ENCODE assay signal across 8 cellular contexts in the genomic region with DNA sequence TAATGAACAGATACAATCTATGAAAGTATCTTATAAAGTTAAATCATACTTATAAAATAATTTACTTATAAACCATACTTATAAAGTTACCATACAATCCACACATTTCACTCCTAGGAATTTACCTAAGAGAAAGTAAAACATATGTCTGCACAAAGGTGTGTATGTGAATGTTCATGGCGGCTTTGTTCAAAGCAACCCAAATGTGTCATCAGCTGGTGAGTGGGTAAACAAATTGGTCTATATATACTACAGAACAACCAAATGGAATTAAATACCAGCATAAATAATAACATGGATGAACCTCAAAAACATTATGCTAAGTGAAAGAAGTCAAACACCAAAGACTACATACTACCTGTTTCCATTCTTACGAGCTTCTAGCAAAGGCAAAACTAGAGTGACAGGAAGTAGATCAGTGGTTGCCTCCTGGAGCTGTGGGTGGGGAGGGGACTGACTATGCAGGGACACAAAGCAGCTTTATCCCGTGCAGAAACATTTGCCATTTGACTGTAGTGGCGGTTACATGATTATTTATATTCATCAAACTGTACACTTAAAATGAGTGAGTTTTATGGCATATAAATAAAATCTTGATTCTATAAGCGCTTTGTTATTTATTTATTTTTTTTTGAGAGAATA. TPM values are rescaled to one million over a fixed set of nuclear protein-coding genes. Genes with fewer than 3 reads are reported as not detected.
DNase-seq lines count a peak whose midpoint lies in the region; ATAC-seq, FAIRE-seq and TF ChIP-seq lines count a peak whose summit lies in the region.

No MANE protein-coding gene starts in this region.

- H3K4me2 ChIP-seq in K562 (ENCODE audit: insufficient read depth, low read length) (no peak overlapping the region), smooth muscle cell (no peak overlapping the region)

- no peak for TF ChIP-seq CTCF in K562 (IDR thresholded peaks at IDR 0.05 in 2 of 3, conservative IDR thresholded peaks at IDR 0.05 in 1 of 3; ENCODE audit: insufficient read depth in 2 of 3, low read depth in 1 of 3, low read length in 3 of 3)
- no peak for TF ChIP-seq CTCF in smooth muscle cell (IDR thresholded peaks at IDR 0.05; ENCODE audit: borderline replicate concordance, insufficient read depth, poor library complexity, severe bottlenecking)

- H4K20me1 ChIP-seq in K562 (replicated peaks; ENCODE audit: control insufficient read depth, insufficient read depth, low read length) (no peaks in the 10 kb centered on the region), smooth muscle cell (ENCODE audit: low read depth) (no peaks in the 10 kb centered on the region)

- H3K27ac ChIP-seq in K562 (ENCODE audit: extremely low read depth, low read depth, low read length) (no peak overlapping the region), smooth muscle cell (ENCODE audit: low read depth) (no peak overlapping the region)

- POLR2A ChIA-PET in K562 (lab: Yijun Ruan, JAX) = interaction anchor here (0.6 to 1.4 kb wide), 3 partner anchors 8 to 13 kb away, joined by 3 to 4 read pairs (median 3); no protein-coding TSS in a partner anchor

- H3K27me3 ChIP-seq in K562 (ENCODE audit: control insufficient read depth in 2 of 2, insufficient read depth in 2 of 2, low read length in 2 of 2) (no peaks in the 10 kb centered on the region), smooth muscle cell (ENCODE audit: low read depth) (no peaks in the 10 kb centered on the region)

- ATAC-seq in GM18868 (IDR thresholded peaks at IDR 0.05; ENCODE audit: unreplicated experiment) = peak; percentile 28
- peak; percentile 28; the same call in 2 of the 3 replicates for ATAC-seq in K562
- ATAC-seq in HG03342 (IDR thresholded peaks at IDR 0.05; ENCODE audit: unreplicated experiment) = no peak

- H2AFZ ChIP-seq in K562 (ENCODE audit: low read depth, low read length) (peak overlapping the region; percentile 56), smooth muscle cell (ENCODE audit: low read depth) (no peak overlapping the region)

- DNase-seq in SW480 (ENCODE audit: low spot score) (peak; percentile 27), K562 (ENCODE audit: extremely low read depth in 1 of 4, low spot score in 3 of 4) (no peak), smooth muscle cell (lab: John Stamatoyannopoulos, UW; ENCODE audit: unreplicated experiment) (no peak), NCI-H748 (lab: John Stamatoyannopoulos, UW; ENCODE audit: unreplicated experiment) (no peak), NCI-H345 (lab: John Stamatoyannopoulos, UW) (no peak)
- DNase-seq in stimulated activated naive CD4-positive, alpha-beta T cell (lab: John Stamatoyannopoulos, UW) = peak in 5 of 6 experiments; percentile 13 to 71 (median 52)

- CTCF ChIA-PET in K562 (lab: Yijun Ruan, JAX; ENCODE audit: low intra/inter-chr PET ratio) = interaction anchor here (1.2 kb wide), 1 partner anchor 21 kb away, joined by 3 read pairs; no protein-coding TSS in a partner anchor

- BruUV-seq in K562 (replicated peaks; lab: Mats Ljungman, UMichigan) = no TSS peak

- no peaks in the 10 kb centered on the region for H3K9me1 ChIP-seq in K562 (ENCODE audit: control insufficient read depth, insufficient read depth, low read length)

- H3K79me2 ChIP-seq in K562 (ENCODE audit: control insufficient read depth, insufficient read depth, low read length) = no peaks in the 10 kb centered on the region
- H3K79me2 ChIP-seq in smooth muscle cell (ENCODE audit: low read depth) = no peaks in the 10 kb centered on the region

- no peak for TF ChIP-seq POLR2A in K562 (conservative IDR thresholded peaks at IDR 0.05)

- peaks cover 11% of the 10 kb centered on the region for H3F3A ChIP-seq in smooth muscle cell (ENCODE audit: low read depth)

- WGBS in K562 (ENCODE audit: insufficient coverage, low coverage, missing lambda C conversion rate) = 31% methylated on average over 5 of the region's 5 CpGs
- WGBS in smooth muscle cell (ENCODE audit: low lambda C conversion rate) = 75% methylated on average over 5 of the region's 5 CpGs

- FAIRE-seq in K562 (lab: Jason Lieb, UNC) = no peak

- H3K9ac ChIP-seq in K562 (ENCODE audit: insufficient read depth in 1 of 2, low read depth in 2 of 2, low read length in 2 of 2) (no peak overlapping the region), smooth muscle cell (ENCODE audit: low read depth) (no peak overlapping the region)

- intact Hi-C loops in K562 (cut with micrococcal nuclease) = no loop called here

- H3K9me3 ChIP-seq in K562 (replicated peaks; ENCODE audit: control insufficient read depth, insufficient read depth, low read depth, low read length) (no peaks in the 10 kb centered on the region), smooth muscle cell (replicated peaks; ENCODE audit: low read depth) (no peaks in the 10 kb centered on the region)

- no peak for TF ChIP-seq EP300 in K562 (IDR thresholded peaks at IDR 0.05; ENCODE audit: low read length)

- TF ChIP-seq RAD21 in K562 (CRISPR knock-in tag; conservative IDR thresholded peaks at IDR 0.05 in 1 of 2, IDR thresholded peaks at IDR 0.05 in 1 of 2) = no peak

- H3K36me3 ChIP-seq in K562 (ENCODE audit: control insufficient read depth, insufficient read depth, low read length) = no peaks in the 10 kb centered on the region
- no peaks in the 10 kb centered on the region for H3K36me3 ChIP-seq in smooth muscle cell (ENCODE audit: low read depth)

- in situ Hi-C loops in K562 (cut with MboI) = no loop called here

- H3K4me1 ChIP-seq in K562 (replicated peaks in 1 of 2; ENCODE audit: control insufficient read depth in 2 of 2, insufficient read depth in 2 of 2, low read length in 2 of 2) (peaks cover 24 to 32% of the 10 kb centered on the region in 2 experiments; a peak in 4 of 5 replicates), smooth muscle cell (ENCODE audit: low read depth) (peaks cover 13% of the 10 kb centered on the region)

- no peak overlapping the region for H3K4me3 ChIP-seq in K562
- no peak overlapping the region for H3K4me3 ChIP-seq in smooth muscle cell

TF ChIP-seq in K562, 482 proteins besides CTCF, POLR2A, EP300 and RAD21:
- TF ChIP-seq, protein P1, sequence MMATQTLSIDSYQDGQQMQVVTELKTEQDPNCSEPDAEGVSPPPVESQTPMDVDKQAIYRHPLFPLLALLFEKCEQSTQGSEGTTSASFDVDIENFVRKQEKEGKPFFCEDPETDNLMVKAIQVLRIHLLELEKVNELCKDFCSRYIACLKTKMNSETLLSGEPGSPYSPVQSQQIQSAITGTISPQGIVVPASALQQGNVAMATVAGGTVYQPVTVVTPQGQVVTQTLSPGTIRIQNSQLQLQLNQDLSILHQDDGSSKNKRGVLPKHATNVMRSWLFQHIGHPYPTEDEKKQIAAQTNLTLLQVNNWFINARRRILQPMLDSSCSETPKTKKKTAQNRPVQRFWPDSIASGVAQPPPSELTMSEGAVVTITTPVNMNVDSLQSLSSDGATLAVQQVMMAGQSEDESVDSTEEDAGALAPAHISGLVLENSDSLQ (IDR thresholded peaks at IDR 0.05) = peak; percentile 53
- no peak for TF ChIP-seq POLR3A (IDR thresholded peaks at IDR 0.05; ENCODE audit: borderline replicate concordance, extremely low read depth, insufficient read depth, insufficient read length)

RNA-seq across cellular contexts. Expression of a gene that starts 10.6 kb away (rescaled TPM):
- 2.6 and 5.9 TPM in 2 replicates for total RNA-seq in K562 (2011; cell fraction: chromatin; rRNA removed; ENCODE audit: low replicate concordance)
- 3.0 and 4.3 TPM in 2 replicates for total RNA-seq in K562 (2011; cell fraction: nucleolus; rRNA removed)
- 2.1 and 2.3 TPM in 2 replicates for total RNA-seq in K562 (2011; cell fraction: nucleoplasm; rRNA removed)
- total RNA-seq in K562 (2014; rRNA removed) (not detected in 2 replicates), K562 (2014; rRNA removed; fragmentation: Illumina TruSeq; extraction: Trizol) (0.04 TPM in 1 of 2 replicates, not detected in the other), K562 (2015; rRNA removed; fragmentation: Illumina TruSeq; extraction: Trizol) (0.04 TPM in 1 of 2 replicates, not detected in the other), K562 (2021) (0.38 and 0.47 TPM in 2 replicates), smooth muscle cell (5.4 and 5.9 TPM in 2 replicates)
- polyA plus RNA-seq in K562 (2011; rRNA removed) (0.37 and 1.1 TPM in 2 replicates), K562 (2014; fragmentation: Illumina TruSeq; extraction: Trizol) (0.06 and 0.12 TPM in 2 replicates), K562 (2014; fragmentation: Nextera tagmentation; extraction: Ambion mirVana) (under 1 TPM in 1 of 2 experiments, not detected in 1; 0.01 TPM), K562 (2014; rRNA removed) (0.01 and 0.03 TPM in 2 replicates), smooth muscle cell (2.9 and 4.6 TPM in 2 replicates)
- 0.29 and 1.3 TPM in 2 replicates for polyA plus RNA-seq in K562 (2011; cell fraction: cytosol; rRNA removed)
- 0.18 and 1.4 TPM in 2 replicates for polyA plus RNA-seq in K562 (2011; cell fraction: nucleus; rRNA removed)
- polyA plus RNA-seq in K562 (2012) = 0.13 and 0.18 TPM in 2 replicates
- polyA minus RNA-seq in K562 (2011; rRNA and poly(A)+ RNA removed) = 1.3 and 3.1 TPM in 2 replicates
- polyA minus RNA-seq in K562 (2011; cell fraction: cytosol; rRNA and poly(A)+ RNA removed) = 0.76 TPM in 1 of 2 replicates, not detected in the other
- 0.89 and 2.3 TPM in 2 replicates for polyA minus RNA-seq in K562 (2011; cell fraction: nucleus; rRNA and poly(A)+ RNA removed)

RNA-seq across cellular contexts. Expression of a gene that starts 39.0 kb away (rescaled TPM):
- total RNA-seq in K562 (2011; cell fraction: chromatin; rRNA removed; ENCODE audit: low replicate concordance) = 622 and 1,187 TPM in 2 replicates
- total RNA-seq in K562 (2011; cell fraction: nucleolus; rRNA removed) = 570 and 625 TPM in 2 replicates
- 592 and 663 TPM in 2 replicates for total RNA-seq in K562 (2011; cell fraction: nucleoplasm; rRNA removed)
- total RNA-seq in K562 (2014; rRNA removed) = 255 and 312 TPM in 2 replicates
- total RNA-seq in K562 (2014; rRNA removed; fragmentation: Illumina TruSeq; extraction: Trizol) = 191 and 211 TPM in 2 replicates
- 240 and 241 TPM in 2 replicates for total RNA-seq in K562 (2015; rRNA removed; fragmentation: Illumina TruSeq; extraction: Trizol)
- 372 and 373 TPM in 2 replicates for total RNA-seq in K562 (2021)
- polyA plus RNA-seq in K562 (2011; rRNA removed) = 403 and 414 TPM in 2 replicates
- 475 and 721 TPM in 2 replicates for polyA plus RNA-seq in K562 (2011; cell fraction: cytosol; rRNA removed)
- polyA plus RNA-seq in K562 (2011; cell fraction: nucleus; rRNA removed) = 1,109 and 1,436 TPM in 2 replicates
- polyA plus RNA-seq in K562 (2012) = 275 and 342 TPM in 2 replicates
- polyA plus RNA-seq in K562 (2014; fragmentation: Illumina TruSeq; extraction: Trizol) = 292 and 365 TPM in 2 replicates
- 100 to 1,000 TPM in 1 of 2 experiments, 10 to 100 TPM in 1; 95.8 to 140 TPM for polyA plus RNA-seq in K562 (2014; fragmentation: Nextera tagmentation; extraction: Ambion mirVana)
- 312 TPM in 2 replicates for polyA plus RNA-seq in K562 (2014; rRNA removed)
- 333 and 440 TPM in 2 replicates for polyA minus RNA-seq in K562 (2011; rRNA and poly(A)+ RNA removed)
- 286 and 300 TPM in 2 replicates for polyA minus RNA-seq in K562 (2011; cell fraction: cytosol; rRNA and poly(A)+ RNA removed)
- 297 and 330 TPM in 2 replicates for polyA minus RNA-seq in K562 (2011; cell fraction: nucleus; rRNA and poly(A)+ RNA removed)
- total RNA-seq in smooth muscle cell = 18.2 and 19.3 TPM in 2 replicates
- 14.1 and 16.0 TPM in 2 replicates for polyA plus RNA-seq in smooth muscle cell

Comparison
In these comparisons a context has a peak if more than half of its experiments do, and no peak if none do; other contexts are left out.
1. DNase-seq: peak in SW480 (single experiment) and stimulated activated naive CD4-positive, alpha-beta T cell (5 of 6); none in K562 (0 of 4), smooth muscle cell (single experiment), NCI-H748 (single experiment) and NCI-H345 (single experiment).